ENCODE assay signal across 8 cellular contexts in genomic region chr10:100008142-100008522, GRCh38. TPM values are rescaled to one million over a fixed set of nuclear protein-coding genes. Genes with fewer than 3 reads are reported as not detected.
DNase-seq lines count a peak whose midpoint lies in the region; ATAC-seq and TF ChIP-seq lines count a peak whose summit lies in the region.

No MANE protein-coding gene starts in this region.

- ATAC-seq in WTC11 (no peak), GM21367 (IDR thresholded peaks at IDR 0.05; ENCODE audit: unreplicated experiment) (no peak)
- no peak for ATAC-seq in CD8-positive, alpha-beta T cell

- no peaks in the 10 kb centered on the region for H3K79me2 ChIP-seq in H9 (ENCODE audit: insufficient read depth, low read length)
- H3K79me2 ChIP-seq in smooth muscle cell (ENCODE audit: low read depth) = peaks cover 58% of the 10 kb centered on the region

- H3K9me3 ChIP-seq in H9 (ENCODE audit: control insufficient read depth, low read depth, low read length) (no peaks in the 10 kb centered on the region), smooth muscle cell (replicated peaks; ENCODE audit: low read depth) (no peaks in the 10 kb centered on the region)
- no peaks in the 10 kb centered on the region for H3K9me3 ChIP-seq in CD8-positive, alpha-beta T cell (ENCODE audit: low read length)

- H4K20me1 ChIP-seq in H9 (ENCODE audit: control insufficient read depth, insufficient read depth, insufficient read length) = no peaks in the 10 kb centered on the region
- H4K20me1 ChIP-seq in smooth muscle cell (ENCODE audit: low read depth) = peaks cover 7% of the 10 kb centered on the region

- H3K18ac ChIP-seq in H9 (ENCODE audit: insufficient read length, low read depth, low read length) = no peak overlapping the region

- no peaks in the 10 kb centered on the region; a peak in 1 of 7 replicates for H3K36me3 Mint-ChIP-seq in H9 (ENCODE audit: insufficient read depth in 1 of 3, low read depth in 3 of 3)
- no peaks in the 10 kb centered on the region for H3K36me3 Mint-ChIP-seq in WTC11
- H3K36me3 Mint-ChIP-seq in glutamatergic neuron (ENCODE audit: unreplicated experiment) = peaks cover 4% of the 10 kb centered on the region
- peaks cover 2% of the 10 kb centered on the region for H3K36me3 Mint-ChIP-seq in CD8-positive, alpha-beta T cell

- H3K14ac ChIP-seq in H9 (ENCODE audit: insufficient read depth, low read length) = no peak overlapping the region

- no peak overlapping the region for H2BK5ac ChIP-seq in H9 (ENCODE audit: insufficient read length, low read length)

- H3F3A ChIP-seq in smooth muscle cell (ENCODE audit: low read depth) = peaks cover 36% of the 10 kb centered on the region

- peaks cover 9% of the 10 kb centered on the region for H3K23me2 ChIP-seq in H9 (ENCODE audit: insufficient read length, low read depth, low read length, poor library complexity, severe bottlenecking)

- H3K9me3 Mint-ChIP-seq in H9 = no peaks in the 10 kb centered on the region; a peak in 2 of 5 replicates
- H3K9me3 Mint-ChIP-seq in WTC11 = 0 out of 2 replicates have a peak, but pooled peaks cover 2% of the 10 kb centered on the region
- H3K9me3 Mint-ChIP-seq in glutamatergic neuron (ENCODE audit: unreplicated experiment) = peaks cover 6% of the 10 kb centered on the region
- no peaks in the 10 kb centered on the region for H3K9me3 Mint-ChIP-seq in CD8-positive, alpha-beta T cell

- H3K27me3 ChIP-seq in H9 (ENCODE audit: insufficient read depth, low read length) = no peaks in the 10 kb centered on the region
- no peaks in the 10 kb centered on the region for H3K27me3 ChIP-seq in smooth muscle cell (ENCODE audit: low read depth)
- H3K27me3 ChIP-seq in CD8-positive, alpha-beta T cell (ENCODE audit: insufficient read depth, low read length) = no peaks in the 10 kb centered on the region

- no peak overlapping the region for H2BK12ac ChIP-seq in H9 (ENCODE audit: insufficient read length, low read depth, low read length)

- peak overlapping the region; percentile 77 to 85 for H3K4me3 Mint-ChIP-seq in H9
- peak overlapping the region; percentile 82 for H3K4me3 Mint-ChIP-seq in WTC11
- H3K4me3 Mint-ChIP-seq in glutamatergic neuron (ENCODE audit: unreplicated experiment) = peak overlapping the region; percentile 90
- no peak overlapping the region for H3K4me3 Mint-ChIP-seq in CD8-positive, alpha-beta T cell

- POLR2A ChIA-PET in WTC11 (lab: Charles Lee) = interaction anchor here (1.3 kb wide), 1 partner anchor 94 kb away, joined by 4 read pairs; no protein-coding TSS in a partner anchor
- POLR2A ChIA-PET in CD8-positive, alpha-beta T cell (lab: Charles Lee) = interaction anchor here (1.3 kb wide), 1 partner anchor 13 kb away, joined by 4 read pairs; no protein-coding TSS in a partner anchor

- H2BK120ac ChIP-seq in H9 (ENCODE audit: low read depth, low read length, poor library complexity, severe bottlenecking) = no peak overlapping the region

- H3K4ac ChIP-seq in H9 (ENCODE audit: low read depth, low read length) = no peak overlapping the region

- no CpG with 5 or more reads among the region's 6 CpGs for WGBS in H9 (ENCODE audit: extremely low coverage, insufficient read length, low lambda C conversion rate)
- WGBS in smooth muscle cell (ENCODE audit: low lambda C conversion rate) = 24% methylated on average over 6 of the region's 6 CpGs

- H3K27me3 Mint-ChIP-seq in H9 (ENCODE audit: low read depth) (peaks cover 13% of the 10 kb centered on the region), WTC11 (ENCODE audit: low read depth) (peaks cover 21% of the 10 kb centered on the region), glutamatergic neuron (ENCODE audit: unreplicated experiment) (peaks cover 4% of the 10 kb centered on the region)
- no peaks in the 10 kb centered on the region for H3K27me3 Mint-ChIP-seq in CD8-positive, alpha-beta T cell (ENCODE audit: low read depth)

- DNase-seq in H9 = no peak
- no peak for DNase-seq in WTC11 (ENCODE audit: low spot score)
- DNase-seq in glutamatergic neuron = no peak
- DNase-seq in smooth muscle cell (lab: John Stamatoyannopoulos, UW; ENCODE audit: unreplicated experiment) = no peak
- DNase-seq in HuH-7.5 (ENCODE audit: low spot score) = no peak
- DNase-seq in DMS153 treated with DMSO at 0.1 percent for 48 hours (lab: John Stamatoyannopoulos, UW; ENCODE audit: unreplicated experiment) = no peak
- no peak for DNase-seq in CD8-positive, alpha-beta T cell

- no peak overlapping the region for H3K9ac ChIP-seq in H9 (ENCODE audit: extremely low read depth, insufficient read length, low read length)
- peak overlapping the region; percentile 67 for H3K9ac ChIP-seq in smooth muscle cell (ENCODE audit: low read depth)

- H3K27ac Mint-ChIP-seq in H9 (no peak overlapping the region), WTC11 (no peak overlapping the region), glutamatergic neuron (ENCODE audit: unreplicated experiment) (peak overlapping the region; percentile 21)
- H3K27ac Mint-ChIP-seq in CD8-positive, alpha-beta T cell = no peak overlapping the region

- TF ChIP-seq CTCF in H9 (conservative IDR thresholded peaks at IDR 0.05) (no peak), WTC11 (IDR thresholded peaks at IDR 0.05) (no peak), glutamatergic neuron (IDR thresholded peaks at IDR 0.05; ENCODE audit: partially characterized antibody, unreplicated experiment) (no peak), smooth muscle cell (IDR thresholded peaks at IDR 0.05; ENCODE audit: borderline replicate concordance, insufficient read depth, poor library complexity, severe bottlenecking) (no peak)
- TF ChIP-seq CTCF in CD8-positive, alpha-beta T cell (IDR thresholded peaks at IDR 0.05) = no peak

- H3K4me1 ChIP-seq in H9 (ENCODE audit: insufficient read depth, low read length) = no peaks in the 10 kb centered on the region; the same call in 1 of the 2 replicates
- H3K4me1 ChIP-seq in smooth muscle cell (ENCODE audit: low read depth) = peaks cover 40% of the 10 kb centered on the region
- peaks cover 17% of the 10 kb centered on the region for H3K4me1 ChIP-seq in CD8-positive, alpha-beta T cell (ENCODE audit: insufficient read depth, low read length)

- no peak overlapping the region for H2AFZ ChIP-seq in H9 (ENCODE audit: low read length)
- no peak overlapping the region for H2AFZ ChIP-seq in smooth muscle cell (ENCODE audit: low read depth)

- H3K4me3 ChIP-seq in smooth muscle cell = peak overlapping the region; percentile 75
- no peak overlapping the region for H3K4me3 ChIP-seq in CD8-positive, alpha-beta T cell (ENCODE audit: low read depth, low read length)

- H3K79me1 ChIP-seq in H9 (ENCODE audit: insufficient read depth, low read depth, low read length, poor library complexity, severe bottlenecking) = no peaks in the 10 kb centered on the region

- no peak overlapping the region for H2AK5ac ChIP-seq in H9 (ENCODE audit: insufficient read length, low read length)

- no peak overlapping the region for H4K8ac ChIP-seq in H9 (replicated peaks; ENCODE audit: insufficient read length, low read depth, low read length)

- H4K5ac ChIP-seq in H9 (ENCODE audit: insufficient read length, low read depth, low read length) = no peak overlapping the region

- no peak overlapping the region for H3K23ac ChIP-seq in H9 (ENCODE audit: insufficient read length, low read depth, low read length)

- H4K91ac ChIP-seq in H9 (ENCODE audit: insufficient read length, low read depth, low read length) = no peak overlapping the region

- H3K27ac ChIP-seq in H9 (ENCODE audit: insufficient read length, low read depth, low read length) (no peak overlapping the region), smooth muscle cell (ENCODE audit: low read depth) (peak overlapping the region; percentile 97)
- H3K27ac ChIP-seq in CD8-positive, alpha-beta T cell (ENCODE audit: low read depth, low read length) = no peak overlapping the region

- CTCF ChIA-PET in WTC11 (lab: Charles Lee) = interaction anchor here (2.7 to 3.7 kb wide), 2 partner anchors 38 to 96 kb away, joined by 17 to 54 read pairs; no protein-coding TSS in a partner anchor
- CTCF ChIA-PET in CD8-positive, alpha-beta T cell (lab: Charles Lee) = interaction anchor here (0.6 to 10.0 kb wide), 5 partner anchors 12 to 161 kb away, joined by 3 to 124 read pairs (median 6); no protein-coding TSS in a partner anchor

- H2BK20ac ChIP-seq in H9 (ENCODE audit: low read depth, low read length, poor library complexity, severe bottlenecking) = no peak overlapping the region

- H3K4me2 ChIP-seq in H9 (ENCODE audit: insufficient read depth, insufficient read length, low read length) = no peak overlapping the region
- peak overlapping the region; percentile 88 for H3K4me2 ChIP-seq in smooth muscle cell

- peaks cover 37 to 42% of the 10 kb centered on the region in 2 experiments for H3K4me1 Mint-ChIP-seq in H9
- H3K4me1 Mint-ChIP-seq in WTC11 = peaks cover 40% of the 10 kb centered on the region
- peaks cover 7% of the 10 kb centered on the region for H3K4me1 Mint-ChIP-seq in glutamatergic neuron (ENCODE audit: low read depth, unreplicated experiment)
- H3K4me1 Mint-ChIP-seq in CD8-positive, alpha-beta T cell (ENCODE audit: low read depth) = peaks cover 45% of the 10 kb centered on the region

- no peak overlapping the region for H3K56ac ChIP-seq in H9 (ENCODE audit: insufficient read length, low read depth, low read length)

- no peak overlapping the region for H3T11ph ChIP-seq in H9 (ENCODE audit: low read length)

- H2BK15ac ChIP-seq in H9 (ENCODE audit: low read depth, low read length) = no peak overlapping the region

- no peaks in the 10 kb centered on the region for H3K36me3 ChIP-seq in smooth muscle cell (ENCODE audit: low read depth)
- H3K36me3 ChIP-seq in CD8-positive, alpha-beta T cell (ENCODE audit: insufficient read depth, low read length) = no peaks in the 10 kb centered on the region

- intact Hi-C loops in CD8-positive, alpha-beta T cell (cut with DNase I, micrococcal nuclease) = loop anchor here (2.0 to 10.0 kb wide), 7 partner anchors 13 to 1561 kb away; partner anchors contain the start of genes ERLIN1 (in 2 of the 2), COX15 (in 1 of the 2), CUTC (in 1 of the 2) and HIF1AN (in 1 of the 2)

TF ChIP-seq in WTC11, 78 proteins besides CTCF, POLR2A, EP300 and RAD21 (continues in another document):
- no peak for TF ChIP-seq MAX (CRISPR knock-in tag; IDR thresholded peaks at IDR 0.05)

RNA-seq across cellular contexts. Expression of gene DNMBP, which starts 1.6 kb away (rescaled TPM):
- 25.0 and 25.6 TPM in 2 replicates for total RNA-seq in H9 (2021)
- total RNA-seq in WTC11 (2021) = 19.7 to 25.3 TPM (median 22.2 TPM) in 3 replicates
- total RNA-seq in glutamatergic neuron (ENCODE audit: unreplicated experiment) = 9.5 TPM
- total RNA-seq in smooth muscle cell = 14.1 and 17.9 TPM in 2 replicates
- polyA plus RNA-seq in smooth muscle cell = 9.4 and 12.7 TPM in 2 replicates
- 1 to 10 TPM; 4.0 to 4.1 TPM for total RNA-seq in CD8-positive, alpha-beta T cell
